ENCODE assay signal across 29 cellular contexts in genomic region chr10:86206216-86206615, GRCh38.
"Had no signal": no experiment of that assay in that cellular context is flagged by ENCODE, and none has a peak within 500 bp of the region (broad histone marks: within the 10 kb centered on the region; RNA-seq: fewer than 3 reads in every experiment).

No MANE protein-coding gene starts in this region.

- DNase-seq: activated B cell treated with CpG ODN at 0.5 μM for 24 hours; activated CD4-positive, alpha-beta T cell treated with anti-CD3 and anti-CD28 coated beads, Interleukin-2, amount 50 U/mL, for 1 hour; activated CD8-positive, alpha-beta T cell treated with anti-CD3 and anti-CD28 coated beads for 36 hours; activated gamma-delta T cell; activated naive CD4-positive, alpha-beta T cell treated with anti-CD3 and anti-CD28 coated beads, Interleukin-2, amount 10 ng/mL, durations not matched to agents 7 days and 5 days; activated naive CD8-positive, alpha-beta T cell treated with anti-CD3 and anti-CD28 coated beads, Interleukin-2, amount 50 U/mL, for 24 hours; activated T-cell treated with anti-CD3 and anti-CD28 coated beads, Interleukin-2, amount 50 U/mL, for 72 hours; amygdala; dermis blood vessel endothelial cell; effector CD4-positive, alpha-beta T cell; foreskin keratinocyte; heart right ventricle; lower lobe of right lung; mesenchymal stem cell; naive thymus-derived CD8-positive, alpha-beta T cell; occipital lobe; stimulated activated CD4-positive, alpha-beta T cell treated with anti-CD3 and anti-CD28 coated beads, Interleukin-1b, Interleukin-23, amount 100 ng/mL, for 48 hours; stimulated activated CD4-positive, alpha-beta T cell treated with anti-CD3 and anti-CD28 coated beads, Interleukin-4, amount 100 ng/mL, for 4 hours; stimulated activated CD8-positive, alpha-beta memory T cell treated with anti-CD3 and anti-CD28 coated beads, Interleukin-4, amount 100 ng/mL, for 48 hours; T-helper 2 cell; testis; trophoblast cell had no signal

- H3K36me3 Mint-ChIP-seq: activated naive CD4-positive, alpha-beta T cell treated with anti-CD3 and anti-CD28 coated beads, Interleukin-2, amount 10 ng/mL, durations not matched to agents 7 days and 5 days; naive thymus-derived CD8-positive, alpha-beta T cell; stimulated activated memory B cell treated with anti-CD40 and anti-IgM and Interleukin-4, amounts not matched to agents 10 μg/mL and 1 μg/mL and 100 μg/mL, for 72 hours had no signal

- ATAC-seq: activated CD8-positive, alpha-beta T cell treated with anti-CD3 and anti-CD28 coated beads for 36 hours; activated naive CD8-positive, alpha-beta T cell treated with anti-CD3 and anti-CD28 coated beads, Interleukin-2, amount 50 U/mL, for 24 hours; activated T-cell treated with anti-CD3 and anti-CD28 coated beads, Interleukin-2, amount 50 U/mL, for 72 hours; foreskin keratinocyte; heart right ventricle; lower lobe of right lung; naive thymus-derived CD8-positive, alpha-beta T cell; stimulated activated memory B cell treated with anti-CD40 and anti-IgM and Interleukin-4, amounts not matched to agents 10 μg/mL and 1 μg/mL and 100 μg/mL, for 72 hours had no signal

- H3K4me1 Mint-ChIP-seq: activated B cell treated with CpG ODN at 0.5 μM for 24 hours; activated naive CD4-positive, alpha-beta T cell treated with anti-CD3 and anti-CD28 coated beads, Interleukin-2, amount 10 ng/mL, durations not matched to agents 7 days and 5 days; activated naive CD8-positive, alpha-beta T cell treated with anti-CD3 and anti-CD28 coated beads, Interleukin-2, amount 50 U/mL, for 24 hours; naive thymus-derived CD8-positive, alpha-beta T cell; neural crest cell; stimulated activated memory B cell treated with anti-CD40 and anti-IgM and Interleukin-4, amounts not matched to agents 10 μg/mL and 1 μg/mL and 100 μg/mL, for 72 hours had no signal

- H3K27ac Mint-ChIP-seq: activated B cell treated with CpG ODN at 0.5 μM for 24 hours; activated CD8-positive, alpha-beta T cell treated with anti-CD3 and anti-CD28 coated beads for 36 hours; activated naive CD4-positive, alpha-beta T cell treated with anti-CD3 and anti-CD28 coated beads, Interleukin-2, amount 10 ng/mL, durations not matched to agents 7 days and 5 days; activated naive CD8-positive, alpha-beta T cell treated with anti-CD3 and anti-CD28 coated beads, Interleukin-2, amount 50 U/mL, for 24 hours; activated T-cell treated with anti-CD3 and anti-CD28 coated beads, Interleukin-2, amount 50 U/mL, for 72 hours; naive thymus-derived CD8-positive, alpha-beta T cell; stimulated activated memory B cell treated with anti-CD40 and anti-IgM and Interleukin-4, amounts not matched to agents 10 μg/mL and 1 μg/mL and 100 μg/mL, for 72 hours had no signal

- H3K9me3 Mint-ChIP-seq: activated B cell treated with CpG ODN at 0.5 μM for 24 hours; activated CD8-positive, alpha-beta T cell treated with anti-CD3 and anti-CD28 coated beads for 36 hours; activated naive CD4-positive, alpha-beta T cell treated with anti-CD3 and anti-CD28 coated beads, Interleukin-2, amount 10 ng/mL, durations not matched to agents 7 days and 5 days; activated naive CD8-positive, alpha-beta T cell treated with anti-CD3 and anti-CD28 coated beads, Interleukin-2, amount 50 U/mL, for 24 hours; naive thymus-derived CD8-positive, alpha-beta T cell; neural crest cell; stimulated activated memory B cell treated with anti-CD40 and anti-IgM and Interleukin-4, amounts not matched to agents 10 μg/mL and 1 μg/mL and 100 μg/mL, for 72 hours had no signal

- H3K27me3 Mint-ChIP-seq: activated CD8-positive, alpha-beta T cell treated with anti-CD3 and anti-CD28 coated beads for 36 hours; activated naive CD8-positive, alpha-beta T cell treated with anti-CD3 and anti-CD28 coated beads, Interleukin-2, amount 50 U/mL, for 24 hours had no signal

- H3K4me3 Mint-ChIP-seq: activated B cell treated with CpG ODN at 0.5 μM for 24 hours; activated CD8-positive, alpha-beta T cell treated with anti-CD3 and anti-CD28 coated beads for 36 hours; activated naive CD4-positive, alpha-beta T cell treated with anti-CD3 and anti-CD28 coated beads, Interleukin-2, amount 10 ng/mL, durations not matched to agents 7 days and 5 days; activated naive CD8-positive, alpha-beta T cell treated with anti-CD3 and anti-CD28 coated beads, Interleukin-2, amount 50 U/mL, for 24 hours; activated T-cell treated with anti-CD3 and anti-CD28 coated beads, Interleukin-2, amount 50 U/mL, for 72 hours; naive thymus-derived CD8-positive, alpha-beta T cell; neural crest cell; stimulated activated memory B cell treated with anti-CD40 and anti-IgM and Interleukin-4, amounts not matched to agents 10 μg/mL and 1 μg/mL and 100 μg/mL, for 72 hours had no signal

- H3K27ac ChIP-seq: breast epithelium, esophagus muscularis mucosa, foreskin keratinocyte, heart right ventricle, lower lobe of right lung, parathyroid adenoma, right atrium auricular region, testis, vagina had no signal
